ENCODE assay signal across 8 cellular contexts in the genomic region with DNA sequence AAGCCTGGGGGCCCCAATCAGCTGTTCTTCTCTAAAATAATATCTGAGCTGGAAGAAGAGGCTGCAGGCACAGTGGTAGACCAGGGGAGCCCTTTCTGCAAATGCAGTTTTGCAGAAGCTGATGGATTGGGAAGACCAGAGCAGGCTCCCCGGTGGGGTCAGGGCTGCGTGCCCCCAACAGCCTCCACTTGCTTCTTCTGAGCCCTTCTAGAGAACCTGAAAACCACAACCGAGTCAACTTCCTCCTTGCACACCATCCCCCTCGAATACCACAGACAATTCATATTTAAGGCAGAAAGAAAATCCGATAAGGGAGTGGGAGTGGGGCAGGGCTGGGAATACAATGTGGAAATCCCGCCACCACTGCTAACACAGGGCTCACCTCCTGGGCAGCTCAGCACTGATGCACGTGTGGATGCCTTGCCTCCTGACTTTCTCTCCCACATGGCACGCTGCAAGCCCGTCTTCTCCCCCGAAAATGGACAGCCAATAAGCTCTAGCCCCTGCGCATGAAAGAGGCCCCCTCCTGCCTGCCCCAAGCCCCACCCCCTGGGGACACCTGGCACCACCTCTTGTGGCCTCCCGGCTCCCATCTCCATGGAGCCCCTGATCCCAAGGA. TPM values are rescaled to one million over a fixed set of nuclear protein-coding genes. Genes with fewer than 3 reads are reported as not detected.
DNase-seq lines count a peak whose midpoint lies in the region; ATAC-seq lines count a peak whose summit lies in the region.

No MANE protein-coding gene starts in this region.

- no peaks in the 10 kb centered on the region for H3K27me3 Mint-ChIP-seq in activated naive CD8-positive, alpha-beta T cell
- H3K27me3 Mint-ChIP-seq in natural killer cell treated with Interleukin-12 subunit alpha and Interleukin-12 subunit beta and Interleukin-15 and Interleukin-18, amount 100 ng/mL, for 72 hours, result no peaks in the 10 kb centered on the region

- H2AFZ ChIP-seq in ACC112 (ENCODE audit: low read length, unreplicated experiment), result no peak overlapping the region

- H3K27ac ChIP-seq in ACC112 (ENCODE audit: low read depth, low read length), result 0 out of 2 replicates have a peak overlapping the region, but pooled peaks have one; percentile 84

- H3K79me2 ChIP-seq in ACC112 (ENCODE audit: control insufficient read depth, insufficient read depth, low read length, unreplicated experiment), result peaks cover 2% of the 10 kb centered on the region

- peaks cover 84% of the 10 kb centered on the region for H3K4me1 Mint-ChIP-seq in activated naive CD8-positive, alpha-beta T cell (ENCODE audit: low read depth)
- peaks cover 54 to 73% of the 10 kb centered on the region in 2 donors for H3K4me1 Mint-ChIP-seq in natural killer cell treated with Interleukin-12 subunit alpha and Interleukin-12 subunit beta and Interleukin-15 and Interleukin-18, amount 100 ng/mL, for 72 hours (ENCODE audit: low read depth in 2 of 2)

- peaks cover 45% of the 10 kb centered on the region for H3K4me1 ChIP-seq in ACC112 (ENCODE audit: control insufficient read depth, insufficient read depth, low read length, unreplicated experiment)

- no peaks in the 10 kb centered on the region for H3K36me3 ChIP-seq in ACC112 (ENCODE audit: insufficient read depth, low read length)

- no peaks in the 10 kb centered on the region for H3K9me3 Mint-ChIP-seq in activated naive CD8-positive, alpha-beta T cell (ENCODE audit: low read depth)
- H3K9me3 Mint-ChIP-seq in natural killer cell treated with Interleukin-12 subunit alpha and Interleukin-12 subunit beta and Interleukin-15 and Interleukin-18, amount 100 ng/mL, for 72 hours, result no peaks in the 10 kb centered on the region

- H3K4me3 Mint-ChIP-seq in activated naive CD8-positive, alpha-beta T cell, result peak overlapping the region; percentile 84
- H3K4me3 Mint-ChIP-seq in natural killer cell treated with Interleukin-12 subunit alpha and Interleukin-12 subunit beta and Interleukin-15 and Interleukin-18, amount 100 ng/mL, for 72 hours, result peak overlapping the region; percentile 90

- H3K27me3 ChIP-seq in ACC112 (ENCODE audit: insufficient read depth, low read length), result no peaks in the 10 kb centered on the region

- H3K4me3 ChIP-seq in ACC112 (ENCODE audit: low read depth, low read length), result no peak overlapping the region; the same call in 1 of the 2 replicates

- peak; percentile 32 for ATAC-seq in GM19452 (IDR thresholded peaks at IDR 0.05; ENCODE audit: unreplicated experiment)
- ATAC-seq in natural killer cell treated with Interleukin-12 subunit alpha and Interleukin-12 subunit beta and Interleukin-15 and Interleukin-18, amount 100 ng/mL, for 72 hours, result peak in 1 of 2 donors; percentile 57
- no peak for ATAC-seq in GM21786 (IDR thresholded peaks at IDR 0.05; ENCODE audit: unreplicated experiment)

- H3K27ac Mint-ChIP-seq in activated naive CD8-positive, alpha-beta T cell, result peak overlapping the region; percentile 98
- peak overlapping the region; percentile 98 to 99 for H3K27ac Mint-ChIP-seq in natural killer cell treated with Interleukin-12 subunit alpha and Interleukin-12 subunit beta and Interleukin-15 and Interleukin-18, amount 100 ng/mL, for 72 hours

- H3K36me3 Mint-ChIP-seq in activated naive CD8-positive, alpha-beta T cell, result no peaks in the 10 kb centered on the region
- peaks cover 6% of the 10 kb centered on the region for H3K36me3 Mint-ChIP-seq in natural killer cell treated with Interleukin-12 subunit alpha and Interleukin-12 subunit beta and Interleukin-15 and Interleukin-18, amount 100 ng/mL, for 72 hours

- DNase-seq in NCI-H82 (lab: John Stamatoyannopoulos, UW) (peak; percentile 74), NCI-H69 (lab: John Stamatoyannopoulos, UW) (no peak), NCI-H1436 (lab: John Stamatoyannopoulos, UW) (no peak)
- DNase-seq in natural killer cell treated with Interleukin-12 subunit alpha and Interleukin-12 subunit beta and Interleukin-15 and Interleukin-18, amount 100 ng/mL, for 72 hours (ENCODE audit: low spot score), result no peak

RNA-seq across cellular contexts. Expression of a gene that starts 25.4 kb away (rescaled TPM):
- 1 to 10 TPM; 4.4 to 5.7 TPM for total RNA-seq in natural killer cell treated with Interleukin-12 subunit alpha and Interleukin-12 subunit beta and Interleukin-15 and Interleukin-18, amount 100 ng/mL, for 72 hours

RNA-seq across cellular contexts. Expression of a gene that starts 28.7 kb away (rescaled TPM):
- total RNA-seq in natural killer cell treated with Interleukin-12 subunit alpha and Interleukin-12 subunit beta and Interleukin-15 and Interleukin-18, amount 100 ng/mL, for 72 hours, result 10 to 100 TPM; 23.5 to 44.2 TPM
